13 cellular contexts compared by ENCODE assay signal in genomic region chr17:17079336-17079735, GRCh38. TPM values are rescaled to one million over a fixed set of nuclear protein-coding genes. Genes with fewer than 3 reads are reported as not detected.
DNase-seq lines count a peak whose midpoint lies in the region; ATAC-seq and TF ChIP-seq lines count a peak whose summit lies in the region.
"Had no signal": no experiment of that assay in that cellular context is flagged by ENCODE, and none has a peak within 500 bp of the region (broad histone marks: within the 10 kb centered on the region; RNA-seq: fewer than 3 reads in every experiment).

No MANE protein-coding gene starts in this region.

- TF ChIP-seq RAD21 in liver (IDR thresholded peaks at IDR 0.05) = no peak

- H3K27me3 ChIP-seq in RWPE2 (ENCODE audit: insufficient read depth, poor library complexity, severe bottlenecking) (no peaks in the 10 kb centered on the region), liver (ENCODE audit: control insufficient read depth in 4 of 4, insufficient read depth in 4 of 4, low read length in 3 of 4) (no peaks in the 10 kb centered on the region), HAP-1 (ENCODE audit: low read depth) (no peaks in the 10 kb centered on the region)

- peak overlapping the region; percentile 20 for H3K27ac Mint-ChIP-seq in endothelial cell (ENCODE audit: unreplicated experiment)
- H3K27ac Mint-ChIP-seq in stimulated activated naive B cell treated with anti-CD40 and anti-IgM and Interleukin-4, amounts not matched to agents 10 μg/mL and 1 μg/mL and 100 μg/mL, for 72 hours = peak overlapping the region; percentile 11
- H3K27ac Mint-ChIP-seq: T-cell had no signal

- TF ChIP-seq CTCF in RWPE2 (IDR thresholded peaks at IDR 0.05; ENCODE audit: poor library complexity, severe bottlenecking) = no peak
- TF ChIP-seq CTCF in endothelial cell (IDR thresholded peaks at IDR 0.05; ENCODE audit: unreplicated experiment) = no peak
- no peak for TF ChIP-seq CTCF in liver (IDR thresholded peaks at IDR 0.05; ENCODE audit: low read depth, low read length, missing input control)

- peaks cover 3% of the 10 kb centered on the region for H3K27me3 Mint-ChIP-seq in endothelial cell (ENCODE audit: unreplicated experiment)
- H3K27me3 Mint-ChIP-seq in stimulated activated naive B cell treated with anti-CD40 and anti-IgM and Interleukin-4, amounts not matched to agents 10 μg/mL and 1 μg/mL and 100 μg/mL, for 72 hours = no peaks in the 10 kb centered on the region
- H3K27me3 Mint-ChIP-seq: T-cell had no signal

- ATAC-seq in RWPE2 (ENCODE audit: low read depth) (no peak), HG03039 (IDR thresholded peaks at IDR 0.05; ENCODE audit: unreplicated experiment) (no peak)
- no peak for ATAC-seq in stimulated activated naive B cell treated with anti-CD40 and anti-IgM and Interleukin-4, amounts not matched to agents 10 μg/mL and 1 μg/mL and 100 μg/mL, for 72 hours (replicated peaks)
- ATAC-seq: PC-3, T-cell had no signal

- DNase-seq in RWPE2 (ENCODE audit: low spot score) (peak; percentile 34), endothelial cell (ENCODE audit: low spot score) (no peak), HAP-1 (ENCODE audit: low spot score in 2 of 2) (no peak), GM03348 (ENCODE audit: low spot score) (no peak)
- DNase-seq in stimulated activated naive B cell treated with anti-CD40 and anti-IgM and Interleukin-4, amounts not matched to agents 10 μg/mL and 1 μg/mL and 100 μg/mL, for 72 hours = no peak
- no peak for DNase-seq in effector CD4-positive, alpha-beta T cell
- DNase-seq: activated CD4-positive, alpha-beta T cell treated with anti-CD3 and anti-CD28 coated beads, Interleukin-2, amount 50 U/mL, for 1 hour; kidney glomerular epithelial cell; PC-3; stimulated activated CD4-positive, alpha-beta T cell treated with anti-CD3 and anti-CD28 coated beads, Interleukin-1b, Interleukin-23, amount 100 ng/mL, for 48 hours; T-cell had no signal

- peaks cover 32% of the 10 kb centered on the region for H3K4me1 Mint-ChIP-seq in endothelial cell (ENCODE audit: unreplicated experiment)
- peaks cover 20 to 29% of the 10 kb centered on the region in 2 donors for H3K4me1 Mint-ChIP-seq in stimulated activated naive B cell treated with anti-CD40 and anti-IgM and Interleukin-4, amounts not matched to agents 10 μg/mL and 1 μg/mL and 100 μg/mL, for 72 hours

- H3K36me3 Mint-ChIP-seq in endothelial cell (ENCODE audit: low read depth, unreplicated experiment) = peaks cover 38% of the 10 kb centered on the region
- H3K36me3 Mint-ChIP-seq in stimulated activated naive B cell treated with anti-CD40 and anti-IgM and Interleukin-4, amounts not matched to agents 10 μg/mL and 1 μg/mL and 100 μg/mL, for 72 hours = peaks cover 20 to 61% of the 10 kb centered on the region in 2 donors

- H3K4me3 ChIP-seq in RWPE2 (ENCODE audit: severe bottlenecking) = no peak overlapping the region
- H3K4me3 ChIP-seq in liver (ENCODE audit: low read depth in 1 of 3, low read length in 3 of 3) = no peak overlapping the region
- no peak overlapping the region for H3K4me3 ChIP-seq in HAP-1

- H3K9me3 ChIP-seq in RWPE2 (ENCODE audit: severe bottlenecking) = no peaks in the 10 kb centered on the region
- no peaks in the 10 kb centered on the region for H3K9me3 ChIP-seq in liver (ENCODE audit: control insufficient read depth in 4 of 4, low read length in 3 of 4)
- H3K9me3 ChIP-seq in HAP-1 = no peaks in the 10 kb centered on the region

- H3K27ac ChIP-seq in RWPE2 (ENCODE audit: poor library complexity, severe bottlenecking) = no peak overlapping the region
- peak overlapping the region; percentile 86 to 97 for H3K27ac ChIP-seq in liver (ENCODE audit: low read depth in 1 of 2, low read length in 2 of 2)

- peaks cover 13% of the 10 kb centered on the region for H3K4me1 ChIP-seq in RWPE2 (ENCODE audit: insufficient read depth, poor library complexity, severe bottlenecking)
- peaks cover 18 to 58% (median 47%) of the 10 kb centered on the region in 4 donors for H3K4me1 ChIP-seq in liver (ENCODE audit: control insufficient read depth in 4 of 4, insufficient read depth in 4 of 4, low read length in 3 of 4)
- no peaks in the 10 kb centered on the region for H3K4me1 ChIP-seq in HAP-1

- H3K36me3 ChIP-seq in RWPE2 (ENCODE audit: low read depth) (peaks cover 59% of the 10 kb centered on the region), liver (ENCODE audit: control insufficient read depth in 4 of 4, insufficient read depth in 3 of 4, low read depth in 1 of 4, low read length in 3 of 4) (peaks cover 0 to 7% (median 2%) of the 10 kb centered on the region in 4 donors), HAP-1 (replicated peaks) (peaks cover 41% of the 10 kb centered on the region)

- H3K9me3 Mint-ChIP-seq in endothelial cell (ENCODE audit: unreplicated experiment) = no peaks in the 10 kb centered on the region
- no peaks in the 10 kb centered on the region for H3K9me3 Mint-ChIP-seq in stimulated activated naive B cell treated with anti-CD40 and anti-IgM and Interleukin-4, amounts not matched to agents 10 μg/mL and 1 μg/mL and 100 μg/mL, for 72 hours
- H3K9me3 Mint-ChIP-seq: T-cell had no signal

- H3K4me3 Mint-ChIP-seq in endothelial cell (ENCODE audit: unreplicated experiment) = peak overlapping the region; percentile 48
- H3K4me3 Mint-ChIP-seq in stimulated activated naive B cell treated with anti-CD40 and anti-IgM and Interleukin-4, amounts not matched to agents 10 μg/mL and 1 μg/mL and 100 μg/mL, for 72 hours = no peak overlapping the region
- H3K4me3 Mint-ChIP-seq: T-cell had no signal

- peak overlapping the region in 1 of 2 donors; percentile 75 for H3K9ac ChIP-seq in liver (ENCODE audit: low read depth in 1 of 2, low read length in 2 of 2)

- in situ Hi-C loops in HAP-1 (cut with MboI; ENCODE audit: low sequenced_read_pairs) = no loop called here

- 25% methylated on average over 4 of the region's 4 CpGs for WGBS in liver

TF ChIP-seq in liver, 16 proteins besides CTCF, POLR2A, EP300 and RAD21:
- TF ChIP-seq MAX (IDR thresholded peaks at IDR 0.05) = no peak
- TF ChIP-seq NR2F2 (IDR thresholded peaks at IDR 0.05) = peak; percentile 53
- no peak for TF ChIP-seq JUND (IDR thresholded peaks at IDR 0.05)
- TF ChIP-seq TAF1 (conservative IDR thresholded peaks at IDR 0.05) = no peak

RNA-seq across cellular contexts. Expression of gene MPRIP, which starts 37.1 kb away (rescaled TPM):
- total RNA-seq in endothelial cell (ENCODE audit: unreplicated experiment) = 392 TPM
- 10 to 100 TPM; 31.5 to 61.9 TPM for total RNA-seq in liver
- 10 to 100 TPM; 21.2 to 37.9 TPM for polyA plus RNA-seq in liver
